ENCODE assay signal across 1 cellular context in genomic region chr12:32466986-32467711, GRCh38.
TF ChIP-seq lines count a peak whose summit lies in the region.

No MANE protein-coding gene starts in this region.

TF ChIP-seq in IMR-90, 13 proteins besides CTCF, POLR2A, EP300 and RAD21 (continued from another document):
- TF ChIP-seq, protein P1, sequence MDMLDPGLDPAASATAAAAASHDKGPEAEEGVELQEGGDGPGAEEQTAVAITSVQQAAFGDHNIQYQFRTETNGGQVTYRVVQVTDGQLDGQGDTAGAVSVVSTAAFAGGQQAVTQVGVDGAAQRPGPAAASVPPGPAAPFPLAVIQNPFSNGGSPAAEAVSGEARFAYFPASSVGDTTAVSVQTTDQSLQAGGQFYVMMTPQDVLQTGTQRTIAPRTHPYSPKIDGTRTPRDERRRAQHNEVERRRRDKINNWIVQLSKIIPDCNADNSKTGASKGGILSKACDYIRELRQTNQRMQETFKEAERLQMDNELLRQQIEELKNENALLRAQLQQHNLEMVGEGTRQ (IDR thresholded peaks at IDR 0.05; ENCODE audit: low read depth, low read length): no peak
- TF ChIP-seq BHLHE40 (IDR thresholded peaks at IDR 0.05; ENCODE audit: low read depth, low read length): no peak
- TF ChIP-seq RCOR1 (IDR thresholded peaks at IDR 0.05; ENCODE audit: insufficient replicate concordance, low read length): no peak
- TF ChIP-seq, protein P2, sequence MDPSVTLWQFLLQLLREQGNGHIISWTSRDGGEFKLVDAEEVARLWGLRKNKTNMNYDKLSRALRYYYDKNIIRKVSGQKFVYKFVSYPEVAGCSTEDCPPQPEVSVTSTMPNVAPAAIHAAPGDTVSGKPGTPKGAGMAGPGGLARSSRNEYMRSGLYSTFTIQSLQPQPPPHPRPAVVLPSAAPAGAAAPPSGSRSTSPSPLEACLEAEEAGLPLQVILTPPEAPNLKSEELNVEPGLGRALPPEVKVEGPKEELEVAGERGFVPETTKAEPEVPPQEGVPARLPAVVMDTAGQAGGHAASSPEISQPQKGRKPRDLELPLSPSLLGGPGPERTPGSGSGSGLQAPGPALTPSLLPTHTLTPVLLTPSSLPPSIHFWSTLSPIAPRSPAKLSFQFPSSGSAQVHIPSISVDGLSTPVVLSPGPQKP (IDR thresholded peaks at IDR 0.05; ENCODE audit: borderline replicate concordance, low read depth, low read length): no peak
- no peak for TF ChIP-seq RFX5 (IDR thresholded peaks at IDR 0.05; ENCODE audit: low read depth, low read length)
- no peak for TF ChIP-seq MXI1 (IDR thresholded peaks at IDR 0.05; ENCODE audit: borderline replicate concordance, low read depth, low read length)
- TF ChIP-seq SMC3 (IDR thresholded peaks at IDR 0.05; ENCODE audit: low read depth, low read length): no peak
